In genomic region chr12:57864811-57865751, GRCh38 we compare ENCODE assay signal across 1 cellular context.
A peak's percentile ranks its signal among the peaks of the same experiment; 100 is the strongest.
TF ChIP-seq lines count a peak whose summit lies in the region.

No MANE protein-coding gene starts in this region.

TF ChIP-seq in HepG2, 621 proteins besides CTCF, POLR2A, EP300 and RAD21 (continued from another document and continues in another):
- TF ChIP-seq ARID5B (CRISPR knock-in tag; IDR thresholded peaks at IDR 0.05) (peak; percentile 53; the same call in 1 of the 2 replicates), ZNF598 (CRISPR knock-in tag; IDR thresholded peaks at IDR 0.05; ENCODE audit: borderline replicate concordance) (peak; percentile 47; the same call in 1 of the 2 replicates), PRPF4 (IDR thresholded peaks at IDR 0.05; ENCODE audit: low read depth, low read length, poor library complexity, severe bottlenecking) (no peak), HNRNPLL (IDR thresholded peaks at IDR 0.05; ENCODE audit: low read depth, low read length, poor library complexity, severe bottlenecking) (peak; percentile 85), MTA3 (CRISPR knock-in tag; IDR thresholded peaks at IDR 0.05) (no peak), GABPB1 (CRISPR knock-in tag; IDR thresholded peaks at IDR 0.05) (peak; percentile 43; the same call in 1 of the 2 replicates), RNF2 (conservative IDR thresholded peaks at IDR 0.05; ENCODE audit: low read depth) (peak; percentile 49; the same call in 1 of the 2 replicates), PHF21A (CRISPR knock-in tag; IDR thresholded peaks at IDR 0.05) (0 out of 2 replicates have a peak, but pooled peaks have one; percentile 50), PAWR (CRISPR knock-in tag; IDR thresholded peaks at IDR 0.05; ENCODE audit: borderline replicate concordance) (no peak), ZBTB40 (IDR thresholded peaks at IDR 0.05) (no peak), ZBTB40 (CRISPR knock-in tag; IDR thresholded peaks at IDR 0.05) (no peak), MEIS2 (CRISPR knock-in tag; IDR thresholded peaks at IDR 0.05) (0 out of 2 replicates have a peak, but pooled peaks have one; percentile 17), MAFF (IDR thresholded peaks at IDR 0.05; ENCODE audit: low read depth, low read length) (no peak), ZNF446 (CRISPR knock-in tag; IDR thresholded peaks at IDR 0.05) (no peak), PAXIP1 (CRISPR knock-in tag; conservative IDR thresholded peaks at IDR 0.05) (peak; percentile 52), SPEN (CRISPR knock-in tag; IDR thresholded peaks at IDR 0.05; ENCODE audit: low read depth) (0 out of 2 replicates have a peak, but pooled peaks have one; percentile 43), NFKB2 (CRISPR knock-in tag; IDR thresholded peaks at IDR 0.05; ENCODE audit: borderline replicate concordance) (peak; percentile 22; the same call in 1 of the 2 replicates), ZNF34 (CRISPR knock-in tag; IDR thresholded peaks at IDR 0.05; ENCODE audit: borderline replicate concordance) (no peak), TFDP1 (CRISPR knock-in tag; IDR thresholded peaks at IDR 0.05; ENCODE audit: borderline replicate concordance) (peak; percentile 68; the same call in 1 of the 2 replicates), MAX (IDR thresholded peaks at IDR 0.05) (peak; percentile 46), ZNF362 (CRISPR knock-in tag; IDR thresholded peaks at IDR 0.05; ENCODE audit: borderline replicate concordance) (no peak), MEF2D (CRISPR knock-in tag; IDR thresholded peaks at IDR 0.05) (no peak), SKIL (CRISPR knock-in tag; IDR thresholded peaks at IDR 0.05; ENCODE audit: borderline replicate concordance) (peak; percentile 36; the same call in 1 of the 2 replicates), MTF2 (CRISPR knock-in tag; IDR thresholded peaks at IDR 0.05; ENCODE audit: borderline replicate concordance) (peak; percentile 78; the same call in 1 of the 2 replicates), PCBP1 (IDR thresholded peaks at IDR 0.05; ENCODE audit: borderline replicate concordance, low read depth, low read length) (no peak), KDM2A (CRISPR knock-in tag; IDR thresholded peaks at IDR 0.05; ENCODE audit: borderline replicate concordance, low read depth) (peak; percentile 52; the same call in 1 of the 2 replicates), ZNF121 (CRISPR knock-in tag; IDR thresholded peaks at IDR 0.05) (peak; percentile 38; the same call in 1 of the 2 replicates), MBNL3 (CRISPR knock-in tag; conservative IDR thresholded peaks at IDR 0.05) (no peak), ETV5 (CRISPR knock-in tag; IDR thresholded peaks at IDR 0.05; ENCODE audit: borderline replicate concordance) (peak; percentile 31; the same call in 1 of the 2 replicates), MAZ (IDR thresholded peaks at IDR 0.05; ENCODE audit: borderline replicate concordance, low read depth, low read length) (no peak; the same call in 1 of the 2 replicates), MAZ (CRISPR knock-in tag; IDR thresholded peaks at IDR 0.05; ENCODE audit: low read depth) (0 out of 2 replicates have a peak, but pooled peaks have one; percentile 40), ELF1 (CRISPR knock-in tag; IDR thresholded peaks at IDR 0.05) (no peak), KDM5B (CRISPR knock-in tag; IDR thresholded peaks at IDR 0.05; ENCODE audit: borderline replicate concordance) (peak; percentile 24; the same call in 1 of the 2 replicates), IRF2 (CRISPR knock-in tag; IDR thresholded peaks at IDR 0.05) (no peak), KLF12 (CRISPR knock-in tag; IDR thresholded peaks at IDR 0.05; ENCODE audit: borderline replicate concordance) (peak; percentile 48; the same call in 1 of the 2 replicates), ZNF331 (CRISPR knock-in tag; IDR thresholded peaks at IDR 0.05) (peak; percentile 15; the same call in 1 of the 2 replicates), SNAI1 (CRISPR knock-in tag; IDR thresholded peaks at IDR 0.05; ENCODE audit: borderline replicate concordance) (no peak), MYNN (CRISPR knock-in tag; IDR thresholded peaks at IDR 0.05; ENCODE audit: low read depth) (no peak), TEAD3 (CRISPR knock-in tag; optimal IDR thresholded peaks at IDR 0.05; ENCODE audit: borderline replicate concordance) (peak; percentile 87), HOXA3 (CRISPR knock-in tag; IDR thresholded peaks at IDR 0.05) (peak; percentile 30; the same call in 1 of the 2 replicates)
